In the genomic region with DNA sequence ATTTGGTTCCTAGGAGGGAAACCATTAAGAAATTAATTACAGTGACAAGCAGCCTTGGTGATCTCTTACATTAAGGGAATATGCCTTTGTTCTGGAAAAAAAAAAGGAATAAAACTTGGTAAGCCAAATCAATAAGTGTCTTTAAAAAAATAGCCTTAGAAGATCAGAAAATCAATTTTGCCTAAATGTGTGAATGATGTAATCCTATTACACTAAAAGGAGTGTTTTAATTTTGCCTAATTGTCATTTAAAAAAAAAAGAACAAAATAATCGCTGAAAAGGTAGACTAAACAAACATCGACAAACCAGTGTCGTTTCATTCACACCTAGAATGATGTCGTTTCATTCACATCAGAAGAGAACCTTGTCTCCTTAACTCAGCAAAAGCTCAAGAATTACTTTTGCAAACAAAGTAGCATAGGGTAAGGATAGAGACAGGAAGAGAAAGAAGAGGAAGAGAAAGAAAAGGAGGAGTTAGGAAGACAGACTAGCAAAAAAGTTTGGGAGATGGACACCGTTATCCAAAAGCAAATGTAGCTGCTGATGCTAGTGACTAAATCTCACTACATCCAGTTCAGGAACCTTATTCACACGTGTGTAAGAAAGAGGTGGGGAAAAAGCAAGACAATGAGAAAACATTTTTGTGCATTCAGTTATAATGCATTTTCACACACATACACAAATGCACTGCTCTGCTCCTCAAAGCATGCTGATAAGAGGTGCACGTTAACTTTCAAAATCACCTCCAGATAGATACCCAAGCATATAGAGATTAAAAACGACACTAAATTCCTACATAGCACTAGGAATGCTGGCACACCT, we compare ENCODE assay signal across 7 cellular contexts.
DNase-seq lines count a peak whose midpoint lies in the region; ATAC-seq and TF ChIP-seq lines count a peak whose summit lies in the region.

No MANE protein-coding gene starts in this region.

- DNase-seq in GM23338 (ENCODE audit: low spot score) (peak; percentile 24), fibroblast of villous mesenchyme (ENCODE audit: low read depth) (no peak), COLO668 (lab: John Stamatoyannopoulos, UW; ENCODE audit: unreplicated experiment) (no peak), GM19240 (ENCODE audit: insufficient read length, low spot score) (no peak)

- H3F3A ChIP-seq in GM23338 (replicated peaks; ENCODE audit: low read depth): no peaks in the 10 kb centered on the region

- H3K4me2 ChIP-seq in GM23338: peak overlapping the region; percentile 48

- H3K27me3 ChIP-seq in GM23338 (ENCODE audit: insufficient read depth): no peaks in the 10 kb centered on the region

- peaks cover 47% of the 10 kb centered on the region for H3K4me1 Mint-ChIP-seq in GM23338

- H3K27me3 Mint-ChIP-seq in GM23338 (ENCODE audit: insufficient read depth, low read depth, poor library complexity): no peaks in the 10 kb centered on the region

- peaks cover 14% of the 10 kb centered on the region; the same call in 1 of the 2 replicates for H3K79me2 ChIP-seq in GM23338 (replicated peaks; ENCODE audit: insufficient read depth)

- no peaks in the 10 kb centered on the region for H4K20me1 ChIP-seq in GM23338 (replicated peaks; ENCODE audit: insufficient read depth)

- H3K4me3 Mint-ChIP-seq in GM23338: peak overlapping the region; percentile 51; the same call in 2 of the 3 replicates

- H3K4me3 ChIP-seq in GM23338 (peak overlapping the region; percentile 17; the same call in 1 of the 2 replicates), WI38 (ENCODE audit: low read depth, low read length) (peak overlapping the region; percentile 47), fibroblast of villous mesenchyme (ENCODE audit: low read depth, low read length) (peak overlapping the region; percentile 11), skin epidermis (peak overlapping the region in 2 of 7 experiments; percentile 7 to 9)

- H3K36me3 ChIP-seq in GM23338 (ENCODE audit: insufficient read depth): no peaks in the 10 kb centered on the region

- ATAC-seq in GM23338 (no peak), HG02970 (IDR thresholded peaks at IDR 0.05; ENCODE audit: low FRiP score, unreplicated experiment) (no peak)

- H3K27ac ChIP-seq in GM23338 (ENCODE audit: low read depth): peak overlapping the region; percentile 77
- peak overlapping the region in 15 of 21 experiments; percentile 6 to 73 (median 58) for H3K27ac ChIP-seq in skin epidermis

- peaks cover 4% of the 10 kb centered on the region; the same call in 1 of the 2 replicates for H3K9me2 ChIP-seq in GM23338 (ENCODE audit: insufficient read depth)

- peak overlapping the region; percentile 47; the same call in 1 of the 2 replicates for H3K27ac Mint-ChIP-seq in GM23338

- peaks cover 31% of the 10 kb centered on the region for H3K4me1 ChIP-seq in GM23338 (ENCODE audit: insufficient read depth)

- no peaks in the 10 kb centered on the region for H3K36me3 Mint-ChIP-seq in GM23338 (ENCODE audit: low read depth)

- H3K9me3 Mint-ChIP-seq in GM23338: no peaks in the 10 kb centered on the region

- no peak for TF ChIP-seq CTCF in GM23338 (conservative IDR thresholded peaks at IDR 0.05; ENCODE audit: low read depth in 2 of 2)
- TF ChIP-seq CTCF in WI38 (IDR thresholded peaks at IDR 0.05; ENCODE audit: low read depth, low read length): no peak
- no peak for TF ChIP-seq CTCF in fibroblast of villous mesenchyme (IDR thresholded peaks at IDR 0.05; ENCODE audit: insufficient read depth, low read depth, low read length)

- no peak overlapping the region for H2AFZ ChIP-seq in GM23338

TF ChIP-seq in GM23338, 12 proteins besides CTCF, POLR2A, EP300 and RAD21 (continues in another document):
- TF ChIP-seq POLR2AphosphoS5 (IDR thresholded peaks at IDR 0.05; ENCODE audit: low read depth): no peak
- TF ChIP-seq, protein P1, sequence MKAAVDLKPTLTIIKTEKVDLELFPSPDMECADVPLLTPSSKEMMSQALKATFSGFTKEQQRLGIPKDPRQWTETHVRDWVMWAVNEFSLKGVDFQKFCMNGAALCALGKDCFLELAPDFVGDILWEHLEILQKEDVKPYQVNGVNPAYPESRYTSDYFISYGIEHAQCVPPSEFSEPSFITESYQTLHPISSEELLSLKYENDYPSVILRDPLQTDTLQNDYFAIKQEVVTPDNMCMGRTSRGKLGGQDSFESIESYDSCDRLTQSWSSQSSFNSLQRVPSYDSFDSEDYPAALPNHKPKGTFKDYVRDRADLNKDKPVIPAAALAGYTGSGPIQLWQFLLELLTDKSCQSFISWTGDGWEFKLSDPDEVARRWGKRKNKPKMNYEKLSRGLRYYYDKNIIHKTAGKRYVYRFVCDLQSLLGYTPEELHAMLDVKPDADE (IDR thresholded peaks at IDR 0.05): no peak
- TF ChIP-seq, protein P2, sequence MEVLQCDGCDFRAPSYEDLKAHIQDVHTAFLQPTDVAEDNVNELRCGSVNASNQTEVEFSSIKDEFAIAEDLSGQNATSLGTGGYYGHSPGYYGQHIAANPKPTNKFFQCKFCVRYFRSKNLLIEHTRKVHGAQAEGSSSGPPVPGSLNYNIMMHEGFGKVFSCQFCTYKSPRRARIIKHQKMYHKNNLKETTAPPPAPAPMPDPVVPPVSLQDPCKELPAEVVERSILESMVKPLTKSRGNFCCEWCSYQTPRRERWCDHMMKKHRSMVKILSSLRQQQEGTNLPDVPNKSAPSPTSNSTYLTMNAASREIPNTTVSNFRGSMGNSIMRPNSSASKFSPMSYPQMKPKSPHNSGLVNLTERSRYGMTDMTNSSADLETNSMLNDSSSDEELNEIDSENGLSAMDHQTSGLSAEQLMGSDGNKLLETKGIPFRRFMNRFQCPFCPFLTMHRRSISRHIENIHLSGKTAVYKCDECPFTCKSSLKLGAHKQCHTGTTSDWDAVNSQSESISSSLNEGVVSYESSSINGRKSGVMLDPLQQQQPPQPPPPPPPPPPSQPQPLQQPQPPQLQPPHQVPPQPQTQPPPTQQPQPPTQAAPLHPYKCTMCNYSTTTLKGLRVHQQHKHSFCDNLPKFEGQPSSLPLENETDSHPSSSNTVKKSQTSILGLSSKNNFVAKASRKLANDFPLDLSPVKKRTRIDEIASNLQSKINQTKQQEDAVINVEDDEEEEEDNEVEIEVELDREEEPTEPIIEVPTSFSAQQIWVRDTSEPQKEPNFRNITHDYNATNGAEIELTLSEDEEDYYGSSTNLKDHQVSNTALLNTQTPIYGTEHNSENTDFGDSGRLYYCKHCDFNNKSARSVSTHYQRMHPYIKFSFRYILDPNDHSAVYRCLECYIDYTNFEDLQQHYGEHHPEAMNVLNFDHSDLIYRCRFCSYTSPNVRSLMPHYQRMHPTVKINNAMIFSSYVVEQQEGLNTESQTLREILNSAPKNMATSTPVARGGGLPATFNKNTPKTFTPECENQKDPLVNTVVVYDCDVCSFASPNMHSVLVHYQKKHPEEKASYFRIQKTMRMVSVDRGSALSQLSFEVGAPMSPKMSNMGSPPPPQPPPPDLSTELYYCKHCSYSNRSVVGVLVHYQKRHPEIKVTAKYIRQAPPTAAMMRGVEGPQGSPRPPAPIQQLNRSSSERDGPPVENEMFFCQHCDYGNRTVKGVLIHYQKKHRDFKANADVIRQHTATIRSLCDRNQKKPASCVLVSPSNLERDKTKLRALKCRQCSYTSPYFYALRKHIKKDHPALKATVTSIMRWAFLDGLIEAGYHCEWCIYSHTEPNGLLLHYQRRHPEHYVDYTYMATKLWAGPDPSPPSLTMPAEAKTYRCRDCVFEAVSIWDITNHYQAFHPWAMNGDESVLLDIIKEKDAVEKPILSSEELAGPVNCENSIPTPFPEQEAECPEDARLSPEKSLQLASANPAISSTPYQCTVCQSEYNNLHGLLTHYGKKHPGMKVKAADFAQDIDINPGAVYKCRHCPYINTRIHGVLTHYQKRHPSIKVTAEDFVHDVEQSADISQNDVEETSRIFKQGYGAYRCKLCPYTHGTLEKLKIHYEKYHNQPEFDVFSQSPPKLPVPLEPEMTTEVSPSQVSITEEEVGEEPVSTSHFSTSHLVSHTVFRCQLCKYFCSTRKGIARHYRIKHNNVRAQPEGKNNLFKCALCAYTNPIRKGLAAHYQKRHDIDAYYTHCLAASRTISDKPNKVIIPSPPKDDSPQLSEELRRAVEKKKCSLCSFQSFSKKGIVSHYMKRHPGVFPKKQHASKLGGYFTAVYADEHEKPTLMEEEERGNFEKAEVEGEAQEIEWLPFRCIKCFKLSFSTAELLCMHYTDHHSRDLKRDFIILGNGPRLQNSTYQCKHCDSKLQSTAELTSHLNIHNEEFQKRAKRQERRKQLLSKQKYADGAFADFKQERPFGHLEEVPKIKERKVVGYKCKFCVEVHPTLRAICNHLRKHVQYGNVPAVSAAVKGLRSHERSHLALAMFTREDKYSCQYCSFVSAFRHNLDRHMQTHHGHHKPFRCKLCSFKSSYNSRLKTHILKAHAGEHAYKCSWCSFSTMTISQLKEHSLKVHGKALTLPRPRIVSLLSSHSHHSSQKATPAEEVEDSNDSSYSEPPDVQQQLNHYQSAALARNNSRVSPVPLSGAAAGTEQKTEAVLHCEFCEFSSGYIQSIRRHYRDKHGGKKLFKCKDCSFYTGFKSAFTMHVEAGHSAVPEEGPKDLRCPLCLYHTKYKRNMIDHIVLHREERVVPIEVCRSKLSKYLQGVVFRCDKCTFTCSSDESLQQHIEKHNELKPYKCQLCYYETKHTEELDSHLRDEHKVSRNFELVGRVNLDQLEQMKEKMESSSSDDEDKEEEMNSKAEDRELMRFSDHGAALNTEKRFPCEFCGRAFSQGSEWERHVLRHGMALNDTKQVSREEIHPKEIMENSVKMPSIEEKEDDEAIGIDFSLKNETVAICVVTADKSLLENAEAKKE (CRISPR knock-in tag; IDR thresholded peaks at IDR 0.05): no peak
- no peak for TF ChIP-seq ZNF114 (CRISPR knock-in tag; IDR thresholded peaks at IDR 0.05)
- TF ChIP-seq EZH2phosphoT487 (IDR thresholded peaks at IDR 0.05; ENCODE audit: unreplicated experiment): no peak
- no peak for TF ChIP-seq EZH2 (IDR thresholded peaks at IDR 0.05; ENCODE audit: low read depth, unreplicated experiment)
- no peak for TF ChIP-seq ZNF331 (CRISPR knock-in tag; IDR thresholded peaks at IDR 0.05; ENCODE audit: low read depth)
- no peak for TF ChIP-seq STAT1 (IDR thresholded peaks at IDR 0.05; ENCODE audit: unreplicated experiment)
